18 cellular contexts compared by ENCODE assay signal in genomic region chr6:130632897-130633296, GRCh38.
DNase-seq lines count a peak whose midpoint lies in the region; ATAC-seq, FAIRE-seq and TF ChIP-seq lines count a peak whose summit lies in the region.
"Had no signal": no experiment of that assay in that cellular context is flagged by ENCODE, and none has a peak within 500 bp of the region (broad histone marks: within the 10 kb centered on the region; RNA-seq: fewer than 3 reads in every experiment).

No MANE protein-coding gene starts in this region.

- DNase-seq in ELF-1 (ENCODE audit: low read depth, low spot score) (peak; percentile 31), HCT116 (ENCODE audit: low read depth, low spot score) (no peak), H1 (ENCODE audit: low read depth in 1 of 2, low spot score in 2 of 2) (peak in 1 of 2 experiments; percentile 9), mesendoderm (peak; percentile 39), posterior vena cava (ENCODE audit: low spot score) (no peak), cortex of kidney (lab: John Stamatoyannopoulos, UW) (no peak)
- no peak for DNase-seq in stimulated activated effector memory CD8-positive, alpha-beta T cell treated with anti-CD3 and anti-CD28 coated beads, Interleukin-12 subunit alpha, Interleukin-12 subunit beta, amount 100 ng/mL, for 72 hours (ENCODE audit: low spot score in 2 of 2)
- DNase-seq: AML-193, Kasumi-1, MM.1S, NCI-H1694, NCI-H2171, NCI-H446, PC-9 had no signal

- H2AK5ac ChIP-seq in H1 (ENCODE audit: low read depth, low read length) = no peak overlapping the region
- no peak overlapping the region for H2AK5ac ChIP-seq in mesendoderm (ENCODE audit: low read length)

- H3K9me3 ChIP-seq in HCT116 (ENCODE audit: control insufficient read depth in 1 of 2, insufficient read depth in 1 of 2, low read depth in 1 of 2, low read length in 2 of 2) (no peaks in the 10 kb centered on the region), H1 (ENCODE audit: insufficient read depth in 2 of 2, low read depth in 1 of 2, low read length in 1 of 2) (no peaks in the 10 kb centered on the region)
- H3K9me3 ChIP-seq: SJSA1 had no signal

- no peak overlapping the region for H3K56ac ChIP-seq in H1 (replicated peaks; ENCODE audit: insufficient read length, low read depth, low read length)
- H3K56ac ChIP-seq in mesendoderm (ENCODE audit: low read length) = no peak overlapping the region

- H3K4me3 ChIP-seq in HCT116 (replicated peaks in 1 of 2; ENCODE audit: low read depth in 1 of 2, low read length in 2 of 2) = no peak overlapping the region
- no peak overlapping the region for H3K4me3 ChIP-seq in H1 (ENCODE audit: extremely low read depth in 1 of 4, insufficient read depth in 2 of 4, low read depth in 3 of 4, low read length in 4 of 4)
- no peak overlapping the region for H3K4me3 ChIP-seq in mesendoderm (ENCODE audit: low read length)
- H3K4me3 ChIP-seq: PC-9, SJSA1 had no signal

- H2AFZ ChIP-seq in HCT116 (ENCODE audit: low read depth, low read length, poor library complexity, severe bottlenecking) = peak overlapping the region; percentile 53
- H2AFZ ChIP-seq in H1 (ENCODE audit: low read length) = no peak overlapping the region
- H2AFZ ChIP-seq: PC-9 had no signal

- BruUV-seq in HCT116 (replicated peaks; lab: Mats Ljungman, UMichigan) = no TSS peak

- peak; percentile 89 for FAIRE-seq in H1 (lab: Jason Lieb, UNC)

- H2BK120ac ChIP-seq in H1 (replicated peaks; ENCODE audit: low read depth, low read length) (no peak overlapping the region), mesendoderm (ENCODE audit: low read depth, low read length) (no peak overlapping the region)

- TF ChIP-seq CTCF in HCT116 (IDR thresholded peaks at IDR 0.05 in 2 of 3, conservative IDR thresholded peaks at IDR 0.05 in 1 of 3; ENCODE audit: borderline replicate concordance in 1 of 3, insufficient read depth in 1 of 3, low read depth in 2 of 3, low read length in 2 of 3) = no peak
- TF ChIP-seq CTCF in H1 (IDR thresholded peaks at IDR 0.05; ENCODE audit: control extremely low read depth in 1 of 3, insufficient read depth in 1 of 3, low read depth in 1 of 3, low read length in 3 of 3) = no peak

- no peak overlapping the region for H2BK20ac ChIP-seq in H1 (ENCODE audit: low read length)

- H3K79me1 ChIP-seq in H1 (ENCODE audit: low read depth, low read length) = no peaks in the 10 kb centered on the region
- H3K79me1 ChIP-seq in mesendoderm (ENCODE audit: low read length) = no peaks in the 10 kb centered on the region

- H4K20me1 ChIP-seq in HCT116 (ENCODE audit: insufficient read depth) (no peaks in the 10 kb centered on the region), H1 (replicated peaks in 1 of 2; ENCODE audit: control insufficient read depth in 1 of 2, insufficient read depth in 2 of 2, low read length in 2 of 2) (no peaks in the 10 kb centered on the region)

- H3K79me2 ChIP-seq in HCT116 (ENCODE audit: insufficient read depth, low read length) (no peaks in the 10 kb centered on the region), H1 (ENCODE audit: control insufficient read depth in 1 of 2, insufficient read depth in 2 of 2, low read length in 2 of 2) (no peaks in the 10 kb centered on the region), mesendoderm (ENCODE audit: control insufficient read depth, insufficient read depth, low read length) (no peaks in the 10 kb centered on the region)

- ATAC-seq in HCT116 (no peak), HG03521 (IDR thresholded peaks at IDR 0.05; ENCODE audit: unreplicated experiment) (no peak)
- ATAC-seq in stimulated activated effector memory CD8-positive, alpha-beta T cell treated with anti-CD3 and anti-CD28 coated beads, Interleukin-12 subunit alpha, Interleukin-12 subunit beta, amount 100 ng/mL, for 72 hours = no peak

- no peak overlapping the region for H4K8ac ChIP-seq in H1 (ENCODE audit: extremely low read depth, insufficient read depth, low read length)
- H4K8ac ChIP-seq in mesendoderm (ENCODE audit: low read depth, low read length) = no peak overlapping the region

- TF ChIP-seq RAD21 in HCT116 (IDR thresholded peaks at IDR 0.05; ENCODE audit: low read depth) (no peak), H1 (IDR thresholded peaks at IDR 0.05 in 1 of 2, conservative IDR thresholded peaks at IDR 0.05 in 1 of 2; ENCODE audit: low read depth in 2 of 2, low read length in 2 of 2) (no peak)

- no peak overlapping the region for H3K14ac ChIP-seq in H1 (ENCODE audit: insufficient read length)

- TF ChIP-seq POLR2A in HCT116 (IDR thresholded peaks at IDR 0.05; ENCODE audit: borderline replicate concordance, extremely low read depth, insufficient read depth, insufficient read length) (no peak), H1 (IDR thresholded peaks at IDR 0.05; ENCODE audit: control extremely low read depth in 1 of 2, low read depth in 2 of 2, low read length in 2 of 2) (no peak)

- H3K23ac ChIP-seq in H1 (ENCODE audit: insufficient read length) (no peak overlapping the region), mesendoderm (ENCODE audit: low read length) (no peak overlapping the region)

- H2BK12ac ChIP-seq in H1 (ENCODE audit: low read depth, low read length) = no peak overlapping the region

- H4K91ac ChIP-seq in H1 (replicated peaks; ENCODE audit: insufficient read length, low read length) = no peak overlapping the region

- no peak overlapping the region for H2BK15ac ChIP-seq in H1 (ENCODE audit: low read length)
- no peak overlapping the region for H2BK15ac ChIP-seq in mesendoderm (replicated peaks; ENCODE audit: low read depth)

- RAD21 ChIA-PET in HCT116 (lab: Charles Lee; ENCODE audit: low non-redundant PET in 1 of 2, low total read pairs in 2 of 2, uncharacterized antibody in 2 of 2, unreplicated experiment in 2 of 2) = no interaction called here

- H3K18ac ChIP-seq in H1 (ENCODE audit: extremely low read depth, low read length) (no peak overlapping the region), mesendoderm (ENCODE audit: low read length) (no peak overlapping the region)

- TF ChIP-seq EP300 in H1 (IDR thresholded peaks at IDR 0.05; ENCODE audit: borderline replicate concordance in 1 of 2, low read depth in 2 of 2, low read length in 2 of 2) = no peak

- 34% methylated on average over 2 of the region's 2 CpGs; no CpG with 5 or more reads in 1 of the 2 experiments for WGBS in H1 (ENCODE audit: extremely low coverage in 1 of 2, insufficient coverage in 1 of 2, insufficient read length in 1 of 2, insufficient replicate concordance in 2 of 2, low coverage in 1 of 2, low lambda C conversion rate in 2 of 2, missing lambda C conversion rate in 1 of 2), 2 experiments
- no CpG with 5 or more reads among the region's 2 CpGs for WGBS in mesendoderm (ENCODE audit: extremely low coverage, insufficient coverage, low lambda C conversion rate)

- H3K27me3 ChIP-seq in HCT116 (ENCODE audit: insufficient read depth, low read length) (no peaks in the 10 kb centered on the region), H1 (replicated peaks in 1 of 4; ENCODE audit: control insufficient read depth in 3 of 4, extremely low read depth in 1 of 4, insufficient read depth in 3 of 4, low read length in 3 of 4) (0 out of 7 replicates have a peak, but pooled peaks cover 0 to 2% (median 0%) of the 10 kb centered on the region in 4 experiments), mesendoderm (ENCODE audit: insufficient read depth, low read length, poor library complexity) (no peaks in the 10 kb centered on the region)
- H3K27me3 ChIP-seq: SJSA1 had no signal

- H3K4me2 ChIP-seq in HCT116 (ENCODE audit: low read length) (no peak overlapping the region), H1 (ENCODE audit: insufficient read depth in 1 of 2, low read depth in 2 of 2, low read length in 2 of 2) (no peak overlapping the region), mesendoderm (ENCODE audit: low read length) (no peak overlapping the region)
- H3K4me2 ChIP-seq: PC-9 had no signal

- H3K9me3 Mint-ChIP-seq in stimulated activated effector memory CD8-positive, alpha-beta T cell treated with anti-CD3 and anti-CD28 coated beads, Interleukin-12 subunit alpha, Interleukin-12 subunit beta, amount 100 ng/mL, for 72 hours = peaks cover 8% of the 10 kb centered on the region

- H4K5ac ChIP-seq in H1 (ENCODE audit: insufficient read length, low read depth, low read length) (no peak overlapping the region), mesendoderm (ENCODE audit: low read length) (no peak overlapping the region)

- H2BK5ac ChIP-seq in H1 (ENCODE audit: low read depth, low read length) = no peak overlapping the region
- H2BK5ac ChIP-seq in mesendoderm (ENCODE audit: low read length) = no peak overlapping the region

- H3K9me2 ChIP-seq in HCT116 (ENCODE audit: insufficient read depth) = no peaks in the 10 kb centered on the region

- H3K23me2 ChIP-seq in H1 (ENCODE audit: low read depth, low read length) = no peaks in the 10 kb centered on the region

- H3K27ac Mint-ChIP-seq in stimulated activated effector memory CD8-positive, alpha-beta T cell treated with anti-CD3 and anti-CD28 coated beads, Interleukin-12 subunit alpha, Interleukin-12 subunit beta, amount 100 ng/mL, for 72 hours = no peak overlapping the region
- H3K27ac Mint-ChIP-seq: CD14-positive monocyte, IgD-negative memory B cell had no signal

- H3K27ac ChIP-seq in HCT116 (ENCODE audit: low read depth, low read length) (no peak overlapping the region), H1 (ENCODE audit: low read depth, low read length) (no peak overlapping the region), mesendoderm (ENCODE audit: low read depth, low read length) (no peak overlapping the region)
- H3K27ac ChIP-seq: PC-9, SJSA1 had no signal

- POLR2A ChIA-PET in HCT116 (lab: Charles Lee) (no interaction called here), H1 (lab: Charles Lee; ENCODE audit: partially characterized antibody) (no interaction called here)

- H3K4me1 Mint-ChIP-seq in stimulated activated effector memory CD8-positive, alpha-beta T cell treated with anti-CD3 and anti-CD28 coated beads, Interleukin-12 subunit alpha, Interleukin-12 subunit beta, amount 100 ng/mL, for 72 hours = peaks cover 7% of the 10 kb centered on the region
- H3K4me1 Mint-ChIP-seq: CD14-positive monocyte, IgD-negative memory B cell had no signal

- H3K36me3 Mint-ChIP-seq in stimulated activated effector memory CD8-positive, alpha-beta T cell treated with anti-CD3 and anti-CD28 coated beads, Interleukin-12 subunit alpha, Interleukin-12 subunit beta, amount 100 ng/mL, for 72 hours = no peaks in the 10 kb centered on the region
- H3K36me3 Mint-ChIP-seq: CD14-positive monocyte, IgD-negative memory B cell had no signal

- H3K4me3 Mint-ChIP-seq in stimulated activated effector memory CD8-positive, alpha-beta T cell treated with anti-CD3 and anti-CD28 coated beads, Interleukin-12 subunit alpha, Interleukin-12 subunit beta, amount 100 ng/mL, for 72 hours = no peak overlapping the region
- H3K4me3 Mint-ChIP-seq: CD14-positive monocyte, IgD-negative memory B cell had no signal

- intact Hi-C loops in HCT116 (cut with micrococcal nuclease) = no loop called here
- intact Hi-C loops in posterior vena cava (cut with DNase I) = no loop called here

- H3K4me1 ChIP-seq in HCT116 (ENCODE audit: control insufficient read depth in 1 of 2, insufficient read depth in 2 of 2, low read length in 2 of 2) = no peaks in the 10 kb centered on the region
- H3K4me1 ChIP-seq in H1 (replicated peaks in 1 of 4; ENCODE audit: control insufficient read depth in 3 of 4, insufficient read depth in 4 of 4, low read length in 3 of 4) = peaks cover 0 to 4% (median 0%) of the 10 kb centered on the region in 4 experiments; a peak in 1 of 7 replicates
- no peaks in the 10 kb centered on the region for H3K4me1 ChIP-seq in mesendoderm (ENCODE audit: control insufficient read depth, low read depth, low read length)
- H3K4me1 ChIP-seq: SJSA1 had no signal

- H3K4ac ChIP-seq in H1 (replicated peaks; ENCODE audit: insufficient read length, low read depth, low read length) (no peak overlapping the region), mesendoderm (ENCODE audit: low read depth, low read length) (no peak overlapping the region)

- H3K9ac ChIP-seq in HCT116 (ENCODE audit: low read length) (no peak overlapping the region), H1 (replicated peaks in 1 of 4; ENCODE audit: extremely low read depth in 1 of 4, low read depth in 3 of 4, low read length in 3 of 4) (no peak overlapping the region), mesendoderm (ENCODE audit: low read length) (no peak overlapping the region)

- CTCF ChIA-PET in HCT116 (lab: Charles Lee) (no interaction called here), H1 (lab: Charles Lee; ENCODE audit: partially characterized antibody) (no interaction called here)

- no peaks in the 10 kb centered on the region for H3K36me3 ChIP-seq in HCT116 (ENCODE audit: control insufficient read depth in 1 of 2, insufficient read depth in 2 of 2, low read length in 2 of 2)
- H3K36me3 ChIP-seq in H1 (ENCODE audit: control insufficient read depth in 2 of 4, insufficient read depth in 4 of 4, low read length in 3 of 4) = no peaks in the 10 kb centered on the region
- no peaks in the 10 kb centered on the region for H3K36me3 ChIP-seq in mesendoderm (ENCODE audit: control insufficient read depth, insufficient read depth, low read length)
- H3K36me3 ChIP-seq: SJSA1 had no signal

Comparison
In these comparisons a context has a peak if more than half of its experiments do, and no peak if none do; other contexts are left out.
1. DNase-seq: peak in ELF-1 (single experiment) and mesendoderm (single experiment); none in HCT116 (single experiment), posterior vena cava (single experiment), cortex of kidney (single experiment) and stimulated activated effector memory CD8-positive, alpha-beta T cell treated with anti-CD3 and anti-CD28 coated beads, Interleukin-12 subunit alpha, Interleukin-12 subunit beta, amount 100 ng/mL, for 72 hours (0 of 2).